In genomic region chr11:58574851-58575250, GRCh38 we compare ENCODE assay signal across 9 cellular contexts. TPM values are rescaled to one million over a fixed set of nuclear protein-coding genes. Genes with fewer than 3 reads are reported as not detected.
DNase-seq lines count a peak whose midpoint lies in the region; ATAC-seq, FAIRE-seq and TF ChIP-seq lines count a peak whose summit lies in the region.
"Had no signal": no experiment of that assay in that cellular context is flagged by ENCODE, and none has a peak within 500 bp of the region (broad histone marks: within the 10 kb centered on the region; RNA-seq: fewer than 3 reads in every experiment).

No MANE protein-coding gene starts in this region.

- FAIRE-seq in urothelium cell line (lab: Jason Lieb, UNC), result no peak
- FAIRE-seq: D721Med had no signal

- H3K4me3 ChIP-seq in left ventricle myocardium inferior, result peak overlapping the region; percentile 23
- H3K4me3 ChIP-seq in adipocyte (ENCODE audit: low read length), result peak overlapping the region; percentile 70
- H3K4me3 ChIP-seq in left lung, result peak overlapping the region in 1 of 2 donors; percentile 34
- H3K4me3 ChIP-seq in uterus, result no peak overlapping the region

- H3K36me3 ChIP-seq in left ventricle myocardium inferior (peaks cover 4% of the 10 kb centered on the region), adipocyte (ENCODE audit: control insufficient read depth, insufficient read depth, low read length, severe bottlenecking) (peaks cover 1% of the 10 kb centered on the region), left lung (peaks cover 0 to 7% of the 10 kb centered on the region in 2 donors), uterus (no peaks in the 10 kb centered on the region)

- H3K9me3 ChIP-seq in left ventricle myocardium inferior (replicated peaks) (no peaks in the 10 kb centered on the region), adipocyte (ENCODE audit: control insufficient read depth, low read length) (no peaks in the 10 kb centered on the region), left lung (no peaks in the 10 kb centered on the region), uterus (no peaks in the 10 kb centered on the region)

- POLR2A ChIA-PET in RWPE1 (lab: Yijun Ruan, JAX; ENCODE audit: low non-redundant PET), result no interaction called here

- peak overlapping the region; percentile 99 for H3K9ac ChIP-seq in adipocyte (ENCODE audit: low read length)

- no peak for TF ChIP-seq POLR2A in uterus (IDR thresholded peaks at IDR 0.05)

- no peak for DNase-seq in left ventricle myocardium inferior
- no peak for DNase-seq in left ventricle myocardium superior
- peak; percentile 56 for DNase-seq in adipocyte (ENCODE audit: low read depth)
- no peak for DNase-seq in left lung
- no peak for DNase-seq in uterus
- no peak for DNase-seq in RWPE1 (ENCODE audit: low spot score)
- DNase-seq in urothelium cell line (ENCODE audit: low spot score), result no peak
- no peak for DNase-seq in NCI-H2081 treated with DMSO at 0.1 percent for 48 hours (lab: John Stamatoyannopoulos, UW)

- intact Hi-C loops in left ventricle myocardium inferior (cut with micrococcal nuclease), result no loop called here
- intact Hi-C loops in left ventricle myocardium superior (cut with micrococcal nuclease), result loop anchor here (5.0 to 10.0 kb wide), 2 partner anchors 50 to 102 kb away; partner anchors contain the start of gene CNTF
- intact Hi-C loops in left lung (cut with DNase I), result no loop called here
- intact Hi-C loops in uterus (cut with DNase I; ENCODE audit: low total_unique reads), result loop anchor here (10.0 kb wide), 1 partner anchor 570 kb away; the partner anchor contains the start of gene FAM111A

- H3K4me1 ChIP-seq in left ventricle myocardium inferior (peaks cover 58% of the 10 kb centered on the region), adipocyte (ENCODE audit: control insufficient read depth, insufficient read depth, low read length) (peaks cover 54% of the 10 kb centered on the region), left lung (peaks cover 20 to 59% of the 10 kb centered on the region in 2 donors), uterus (peaks cover 0 to 3% of the 10 kb centered on the region in 2 donors)

- ATAC-seq in left ventricle myocardium superior (no peak), left lung (no peak)

- peak overlapping the region; percentile 51 for H3K27ac ChIP-seq in left ventricle myocardium inferior (replicated peaks)
- peak overlapping the region; percentile 72 to 99 for H3K27ac ChIP-seq in left lung
- H3K27ac ChIP-seq in uterus, result peak overlapping the region; percentile 19 to 22
- H3K27ac ChIP-seq in RWPE1, result no peak overlapping the region

- TF ChIP-seq CTCF in left ventricle myocardium inferior (IDR thresholded peaks at IDR 0.05; ENCODE audit: borderline replicate concordance), result no peak
- no peak for TF ChIP-seq CTCF in left lung (IDR thresholded peaks at IDR 0.05)
- no peak for TF ChIP-seq CTCF in uterus (IDR thresholded peaks at IDR 0.05)
- TF ChIP-seq CTCF in RWPE1 (conservative IDR thresholded peaks at IDR 0.05; ENCODE audit: low read depth), result no peak

- no peaks in the 10 kb centered on the region for H3K27me3 ChIP-seq in left ventricle myocardium inferior (ENCODE audit: low read depth)
- no peaks in the 10 kb centered on the region for H3K27me3 ChIP-seq in adipocyte (replicated peaks; ENCODE audit: control insufficient read depth, insufficient read depth, low read length)
- no peaks in the 10 kb centered on the region for H3K27me3 ChIP-seq in left lung
- H3K27me3 ChIP-seq in uterus, result no peaks in the 10 kb centered on the region

- CTCF ChIA-PET in RWPE1 (lab: Yijun Ruan, JAX), result interaction anchor here (0.6 kb wide), 1 partner anchor 338 kb away, joined by 3 read pairs; no protein-coding TSS in a partner anchor

RNA-seq across cellular contexts. Expression of gene LPXN, which starts 0.8 kb away (rescaled TPM):
- total RNA-seq in left ventricle myocardium inferior, result 4.4 TPM
- total RNA-seq in left ventricle myocardium superior, result 5.0 TPM
- 10 to 100 TPM; 18.9 to 43.8 TPM for total RNA-seq in left lung
- 10 to 100 TPM in 2 of 4 donors, 1 to 10 TPM in 1, under 1 TPM in 1; 0.59 to 11.1 (median 8.8) TPM for total RNA-seq in uterus

RNA-seq across cellular contexts. Expression of gene ZFP91, which starts 4.0 kb away (rescaled TPM):
- total RNA-seq in left ventricle myocardium inferior (60.5 TPM), left ventricle myocardium superior (64.4 TPM), left lung (10 to 100 TPM; 41.3 to 50.1 TPM), uterus (10 to 100 TPM; 19.2 to 57.7 (median 48.9) TPM)

RNA-seq across cellular contexts. Expression of gene CNTF, which starts 47.6 kb away (rescaled TPM):
- total RNA-seq in left ventricle myocardium inferior (0.93 TPM), left ventricle myocardium superior (1.4 TPM), left lung (1 to 10 TPM in 1 of 2 donors, under 1 TPM in 1; 0.47 to 1.9 TPM), uterus (1 to 10 TPM in 2 of 4 donors, not detected in 2; 1.1 to 1.2 TPM)

Comparison
In these comparisons a context has a peak if more than half of its experiments do, and no peak if none do; other contexts are left out.
1. intact Hi-C loops: an anchor here in left ventricle myocardium superior (5.0 to 10.0 kb wide) and uterus (10.0 kb wide); none called in left ventricle myocardium inferior and left lung.
2. H3K4me3 ChIP-seq: peak in left ventricle myocardium inferior (single experiment) and adipocyte (single experiment); none in uterus (0 of 2).